In genomic region chr1:22132517-22133235, GRCh38 we compare ENCODE assay signal across 13 cellular contexts. TPM values are rescaled to one million over a fixed set of nuclear protein-coding genes. Genes with fewer than 3 reads are reported as not detected.
DNase-seq lines count a peak whose midpoint lies in the region; ATAC-seq, FAIRE-seq and TF ChIP-seq lines count a peak whose summit lies in the region.
"Had no signal": no experiment of that assay in that cellular context is flagged by ENCODE, and none has a peak within 500 bp of the region (broad histone marks: within the 10 kb centered on the region; RNA-seq: fewer than 3 reads in every experiment).

No MANE protein-coding gene starts in this region.

- H3K27me3 ChIP-seq in PC-9 (ENCODE audit: insufficient read depth, low read depth) (no peaks in the 10 kb centered on the region), endothelial cell of umbilical vein (ENCODE audit: control insufficient read depth in 2 of 2, insufficient read depth in 2 of 2, low read length in 2 of 2) (peaks cover 0 to 2% of the 10 kb centered on the region in 2 experiments)

- H3K4me3 Mint-ChIP-seq in activated naive CD8-positive, alpha-beta T cell treated with anti-CD3 and anti-CD28 coated beads, Interleukin-2, amount 50 U/mL, for 24 hours: no peak overlapping the region
- H3K4me3 Mint-ChIP-seq: activated naive CD4-positive, alpha-beta T cell treated with anti-CD3 and anti-CD28 coated beads, Interleukin-2, amount 10 ng/mL, durations not matched to agents 7 days and 5 days; naive B cell; T-cell had no signal

- H3K9me2 ChIP-seq in PC-9 (ENCODE audit: insufficient read depth): no peaks in the 10 kb centered on the region

- H3K4me1 ChIP-seq in PC-9 (replicated peaks; ENCODE audit: insufficient read depth) (peaks cover 10% of the 10 kb centered on the region), endothelial cell of umbilical vein (ENCODE audit: control insufficient read depth, extremely low read depth, insufficient read depth, low read length) (peaks cover 13% of the 10 kb centered on the region)
- H3K4me1 ChIP-seq: HAP-1 had no signal

- no peaks in the 10 kb centered on the region for H3K9me1 ChIP-seq in endothelial cell of umbilical vein (replicated peaks; ENCODE audit: control insufficient read depth, extremely low read depth, insufficient read depth, low read length)

- FAIRE-seq in endothelial cell of umbilical vein (lab: Jason Lieb, UNC): peak; percentile 94

- H3K9me3 ChIP-seq in PC-9 (ENCODE audit: insufficient read depth, low read depth) (no peaks in the 10 kb centered on the region), endothelial cell of umbilical vein (replicated peaks; ENCODE audit: control insufficient read depth, insufficient read depth, low read length) (no peaks in the 10 kb centered on the region)
- H3K9me3 ChIP-seq: HAP-1 had no signal

- H3K27ac Mint-ChIP-seq in activated naive CD8-positive, alpha-beta T cell treated with anti-CD3 and anti-CD28 coated beads, Interleukin-2, amount 50 U/mL, for 24 hours: no peak overlapping the region
- H3K27ac Mint-ChIP-seq: activated naive CD4-positive, alpha-beta T cell treated with anti-CD3 and anti-CD28 coated beads, Interleukin-2, amount 10 ng/mL, durations not matched to agents 7 days and 5 days; T-cell had no signal

- H3K4me3 ChIP-seq in PC-9: no peak overlapping the region
- H3K4me3 ChIP-seq in endothelial cell of umbilical vein (replicated peaks in 1 of 3; ENCODE audit: insufficient read depth in 1 of 3, low read depth in 1 of 3, low read length in 3 of 3): no peak overlapping the region
- H3K4me3 ChIP-seq: HAP-1 had no signal

- H3K4me1 Mint-ChIP-seq in activated naive CD8-positive, alpha-beta T cell treated with anti-CD3 and anti-CD28 coated beads, Interleukin-2, amount 50 U/mL, for 24 hours: no peaks in the 10 kb centered on the region
- H3K4me1 Mint-ChIP-seq: activated naive CD4-positive, alpha-beta T cell treated with anti-CD3 and anti-CD28 coated beads, Interleukin-2, amount 10 ng/mL, durations not matched to agents 7 days and 5 days; T-cell had no signal

- CTCF ChIA-PET in PC-9 (lab: Charles Lee) (interaction anchor here (0.6 to 1.4 kb wide), 5 partner anchors 8 to 376 kb away, joined by 3 read pairs; no protein-coding TSS in a partner anchor), endothelial cell of umbilical vein (lab: Charles Lee) (interaction anchor here (0.8 to 5.2 kb wide), 20 partner anchors 9 to 509 kb away, joined by 3 to 54 read pairs (median 4); partner anchors contain the start of gene WNT4)

- DNase-seq in GOT3 (lab: John Stamatoyannopoulos, UW): peak; percentile 22
- peak in 1 of 2 experiments; percentile 49 for DNase-seq in PC-9
- peak; percentile 74 for DNase-seq in endothelial cell of umbilical vein (ENCODE audit: low read depth, low spot score)
- DNase-seq in renal cortical epithelial cell (ENCODE audit: low read depth): peak; percentile 49
- DNase-seq in DMS153 (lab: John Stamatoyannopoulos, UW): no peak
- no peak for DNase-seq in NCI-H2081 treated with DMSO at 0.1 percent for 48 hours (lab: John Stamatoyannopoulos, UW)
- DNase-seq in activated naive CD8-positive, alpha-beta T cell treated with anti-CD3 and anti-CD28 coated beads, Interleukin-2, amount 50 U/mL, for 24 hours: no peak
- no peak for DNase-seq in KG1 (lab: John Stamatoyannopoulos, UW)
- DNase-seq: NCI-H526 treated with DMSO at 0.1 percent for 48 hours had no signal

- H3K27me3 Mint-ChIP-seq in activated naive CD8-positive, alpha-beta T cell treated with anti-CD3 and anti-CD28 coated beads, Interleukin-2, amount 50 U/mL, for 24 hours: peaks cover 1% of the 10 kb centered on the region

- no peaks in the 10 kb centered on the region for H3K9me3 Mint-ChIP-seq in activated naive CD8-positive, alpha-beta T cell treated with anti-CD3 and anti-CD28 coated beads, Interleukin-2, amount 50 U/mL, for 24 hours
- H3K9me3 Mint-ChIP-seq: activated naive CD4-positive, alpha-beta T cell treated with anti-CD3 and anti-CD28 coated beads, Interleukin-2, amount 10 ng/mL, durations not matched to agents 7 days and 5 days; naive B cell; T-cell had no signal

- BruUV-seq in PC-9 (replicated peaks; lab: Mats Ljungman, UMichigan) (no TSS peak), endothelial cell of umbilical vein (replicated peaks; lab: Mats Ljungman, UMichigan) (no TSS peak)

- H3F3A ChIP-seq in PC-9 (ENCODE audit: insufficient read depth, low read depth): no peaks in the 10 kb centered on the region

- TF ChIP-seq CTCF in PC-9 (conservative IDR thresholded peaks at IDR 0.05) (no peak), endothelial cell of umbilical vein (IDR thresholded peaks at IDR 0.05; ENCODE audit: extremely low read depth in 1 of 2, insufficient read depth in 1 of 2, low read depth in 1 of 2, low read length in 2 of 2) (no peak)

- H3K4me2 ChIP-seq in PC-9 (peak overlapping the region; percentile 34; the same call in 1 of the 2 replicates), endothelial cell of umbilical vein (ENCODE audit: insufficient read depth, low read length) (no peak overlapping the region)

- POLR2A ChIA-PET in PC-9 (lab: Charles Lee; ENCODE audit: unreplicated experiment): no interaction called here
- POLR2A ChIA-PET in endothelial cell of umbilical vein (lab: Charles Lee): no interaction called here

- dilution Hi-C loops in endothelial cell of umbilical vein (cut with MboI; ENCODE audit: extremely low pct_ligation_motif_present, low sequenced_read_pairs): no loop called here

- H2AFZ ChIP-seq in PC-9 (no peak overlapping the region), endothelial cell of umbilical vein (ENCODE audit: low read depth, low read length) (no peak overlapping the region)

- intact Hi-C loops in PC-9 (cut with micrococcal nuclease; ENCODE audit: unreplicated experiment) (loop anchor here (1.0 to 10.0 kb wide), 4 partner anchors 143 to 512 kb away; partner anchors contain the start of gene C1QC), endothelial cell of umbilical vein (cut with micrococcal nuclease) (loop anchor here (1.0 to 2.0 kb wide), 3 partner anchors 27 to 284 kb away; no protein-coding TSS in a partner anchor)

- no peaks in the 10 kb centered on the region for H3K36me3 Mint-ChIP-seq in activated naive CD8-positive, alpha-beta T cell treated with anti-CD3 and anti-CD28 coated beads, Interleukin-2, amount 50 U/mL, for 24 hours (ENCODE audit: low read depth)
- H3K36me3 Mint-ChIP-seq: activated naive CD4-positive, alpha-beta T cell treated with anti-CD3 and anti-CD28 coated beads, Interleukin-2, amount 10 ng/mL, durations not matched to agents 7 days and 5 days; naive B cell; T-cell had no signal

- H3K36me3 ChIP-seq in PC-9 (ENCODE audit: low read depth): no peaks in the 10 kb centered on the region
- H3K36me3 ChIP-seq in endothelial cell of umbilical vein (ENCODE audit: control insufficient read depth in 2 of 2, extremely low read depth in 1 of 2, insufficient read depth in 2 of 2, low read length in 2 of 2): no peaks in the 10 kb centered on the region
- H3K36me3 ChIP-seq: HAP-1 had no signal

- no peak overlapping the region for H3K9ac ChIP-seq in endothelial cell of umbilical vein (replicated peaks; ENCODE audit: extremely low read depth, insufficient read depth, low read length)

- no peak overlapping the region for H3K27ac ChIP-seq in PC-9
- H3K27ac ChIP-seq in endothelial cell of umbilical vein (ENCODE audit: insufficient read depth, low read depth, low read length): no peak overlapping the region

- TF ChIP-seq POLR2A in endothelial cell of umbilical vein (IDR thresholded peaks at IDR 0.05; ENCODE audit: low read depth, low read length): no peak

- H4K20me1 ChIP-seq in PC-9 (ENCODE audit: insufficient read depth) (no peaks in the 10 kb centered on the region), endothelial cell of umbilical vein (replicated peaks; ENCODE audit: control insufficient read depth, extremely low read depth, insufficient read depth, low read length) (no peaks in the 10 kb centered on the region)

- ATAC-seq in activated naive CD8-positive, alpha-beta T cell treated with anti-CD3 and anti-CD28 coated beads, Interleukin-2, amount 50 U/mL, for 24 hours: no peak

- H3K79me2 ChIP-seq in PC-9 (ENCODE audit: low read depth) (no peaks in the 10 kb centered on the region), endothelial cell of umbilical vein (ENCODE audit: control insufficient read depth, insufficient read depth, low read length) (no peaks in the 10 kb centered on the region)

TF ChIP-seq in endothelial cell of umbilical vein, 7 proteins besides CTCF, POLR2A, EP300 and RAD21:
- TF ChIP-seq, protein P1, sequence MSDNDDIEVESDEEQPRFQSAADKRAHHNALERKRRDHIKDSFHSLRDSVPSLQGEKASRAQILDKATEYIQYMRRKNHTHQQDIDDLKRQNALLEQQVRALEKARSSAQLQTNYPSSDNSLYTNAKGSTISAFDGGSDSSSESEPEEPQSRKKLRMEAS (IDR thresholded peaks at IDR 0.05; ENCODE audit: insufficient read depth, insufficient read length): no peak
- TF ChIP-seq GATA2 (IDR thresholded peaks at IDR 0.05; ENCODE audit: insufficient read depth, insufficient read length, low read depth, low read length) (no peak), POLR2AphosphoS5 (IDR thresholded peaks at IDR 0.05; ENCODE audit: insufficient read depth, low read depth, low read length) (peak; percentile 71), FOS (IDR thresholded peaks at IDR 0.05; ENCODE audit: borderline replicate concordance, insufficient read depth, low read length) (no peak), JUN (IDR thresholded peaks at IDR 0.05; ENCODE audit: borderline replicate concordance, insufficient read depth, insufficient read length, low read depth) (peak; percentile 37), EZH2 (IDR thresholded peaks at IDR 0.05; ENCODE audit: borderline replicate concordance, low read depth, low read length, severe bottlenecking) (no peak), MYC (IDR thresholded peaks at IDR 0.05; ENCODE audit: low read depth, low read length) (no peak)

RNA-seq across cellular contexts. Expression of gene WNT4, which starts 10.2 kb away (rescaled TPM):
- total RNA-seq in PC-9 (2021): 0.78 and 0.83 TPM in 2 replicates
- total RNA-seq in endothelial cell of umbilical vein: not detected in 2 replicates
- 0.06 and 0.08 TPM in 2 replicates for polyA plus RNA-seq in endothelial cell of umbilical vein
- polyA plus RNA-seq in endothelial cell of umbilical vein (2011; cell fraction: cytosol; rRNA removed): 0.04 and 0.06 TPM in 2 replicates
- polyA plus RNA-seq in endothelial cell of umbilical vein (2011; cell fraction: nucleus; rRNA removed): 0.14 TPM in 1 of 2 replicates, not detected in the other
- 0.15 and 0.16 TPM in 2 replicates for polyA plus RNA-seq in endothelial cell of umbilical vein (2012)
- polyA minus RNA-seq in endothelial cell of umbilical vein: 0.06 and 0.10 TPM in 2 replicates
- not detected for polyA minus RNA-seq in endothelial cell of umbilical vein (2011; cell fraction: cytosol; rRNA and poly(A)+ RNA removed)
- not detected in 2 replicates for polyA minus RNA-seq in endothelial cell of umbilical vein (2011; cell fraction: nucleus; rRNA and poly(A)+ RNA removed)
- total RNA-seq in renal cortical epithelial cell: under 0.01 and 0.17 TPM in 2 replicates
- total RNA-seq: T-cell had no signal

Comparison
In these comparisons a context has a peak if more than half of its experiments do, and no peak if none do; other contexts are left out.
1. DNase-seq: peak in GOT3 (single experiment), endothelial cell of umbilical vein (single experiment) and renal cortical epithelial cell (single experiment); none in DMS153 (single experiment), NCI-H2081 treated with DMSO at 0.1 percent for 48 hours (single experiment), activated naive CD8-positive, alpha-beta T cell treated with anti-CD3 and anti-CD28 coated beads, Interleukin-2, amount 50 U/mL, for 24 hours (single experiment) and KG1 (single experiment).